In the genomic region with DNA sequence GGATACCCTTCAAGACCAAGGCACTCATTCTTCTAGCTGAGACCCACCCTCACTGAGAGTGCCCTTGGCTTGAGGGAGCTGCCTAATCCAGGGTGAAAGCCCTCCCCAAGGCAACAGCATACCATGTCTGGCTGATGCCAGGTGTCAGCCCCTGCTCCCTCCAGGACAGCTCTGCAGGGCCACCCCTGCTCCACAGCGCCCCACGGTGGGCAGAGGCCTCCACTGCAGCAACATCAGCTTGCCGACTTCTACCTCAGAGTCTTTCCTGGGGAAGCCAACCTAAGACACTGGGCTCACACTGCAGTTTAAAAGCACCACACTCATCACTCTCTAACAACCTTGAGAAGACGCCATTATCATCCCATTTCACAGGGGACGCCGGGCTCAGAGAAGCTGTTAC, we compare ENCODE assay signal across 8 cellular contexts. TPM values are rescaled to one million over a fixed set of nuclear protein-coding genes. Genes with fewer than 3 reads are reported as not detected.
DNase-seq lines count a peak whose midpoint lies in the region; ATAC-seq and TF ChIP-seq lines count a peak whose summit lies in the region.

No MANE protein-coding gene starts in this region.

- H3K36me3 ChIP-seq in left lung (peaks cover 0 to 33% of the 10 kb centered on the region in 2 donors), thyroid gland (no peaks in the 10 kb centered on the region)

- POLR2A ChIA-PET in activated naive CD8-positive, alpha-beta T cell treated with anti-CD3 and anti-CD28 coated beads, Interleukin-2, amount 10 ng/mL, durations not matched to agents 7 days and 5 days (lab: Charles Lee), result no interaction called here

- peak in 1 of 2 donors; percentile 15 for TF ChIP-seq CTCF in left lung (IDR thresholded peaks at IDR 0.05)
- TF ChIP-seq CTCF in thyroid gland (IDR thresholded peaks at IDR 0.05), result peak in 4 of 6 experiments; percentile 44 to 58 (median 51)

- no peaks in the 10 kb centered on the region for H3K27me3 ChIP-seq in left lung
- H3K27me3 ChIP-seq in thyroid gland, result no peaks in the 10 kb centered on the region

- H3K27ac ChIP-seq in left lung, result no peak overlapping the region
- H3K27ac ChIP-seq in thyroid gland, result no peak overlapping the region

- H3K36me3 Mint-ChIP-seq in activated naive CD8-positive, alpha-beta T cell treated with anti-CD3 and anti-CD28 coated beads, Interleukin-2, amount 10 ng/mL, durations not matched to agents 7 days and 5 days, result peaks cover 6% of the 10 kb centered on the region

- H3K9me3 ChIP-seq in left lung, result no peaks in the 10 kb centered on the region
- H3K9me3 ChIP-seq in thyroid gland, result no peaks in the 10 kb centered on the region

- intact Hi-C loops in left lung (cut with DNase I), result no loop called here
- intact Hi-C loops in thyroid gland (cut with DNase I), result no loop called here

- no peak overlapping the region for H3K27ac Mint-ChIP-seq in activated naive CD8-positive, alpha-beta T cell treated with anti-CD3 and anti-CD28 coated beads, Interleukin-2, amount 10 ng/mL, durations not matched to agents 7 days and 5 days

- H3K4me1 ChIP-seq in left lung (no peaks in the 10 kb centered on the region), thyroid gland (no peaks in the 10 kb centered on the region)

- DNase-seq in NCI-H524 (lab: John Stamatoyannopoulos, UW), result peak; percentile 9 to 73
- DNase-seq in NCI-H524 treated with DMSO at 0.1 percent for 48 hours (lab: John Stamatoyannopoulos, UW), result no peak
- peak; percentile 65 for DNase-seq in NCI-H69 (lab: John Stamatoyannopoulos, UW)
- DNase-seq in activated naive CD8-positive, alpha-beta T cell treated with anti-CD3 and anti-CD28 coated beads, Interleukin-2, amount 10 ng/mL, durations not matched to agents 7 days and 5 days, result peak; percentile 69
- no peak for DNase-seq in left lung
- peak; percentile 26 to 42 for DNase-seq in thyroid gland
- DNase-seq in NCI-H1092 (lab: John Stamatoyannopoulos, UW), result no peak

- no peak overlapping the region for H3K4me3 Mint-ChIP-seq in activated naive CD8-positive, alpha-beta T cell treated with anti-CD3 and anti-CD28 coated beads, Interleukin-2, amount 10 ng/mL, durations not matched to agents 7 days and 5 days

- no peaks in the 10 kb centered on the region for H3K27me3 Mint-ChIP-seq in activated naive CD8-positive, alpha-beta T cell treated with anti-CD3 and anti-CD28 coated beads, Interleukin-2, amount 10 ng/mL, durations not matched to agents 7 days and 5 days

- ATAC-seq in activated naive CD8-positive, alpha-beta T cell treated with anti-CD3 and anti-CD28 coated beads, Interleukin-2, amount 10 ng/mL, durations not matched to agents 7 days and 5 days (ENCODE audit: low read depth), result peak; percentile 42
- peak; percentile 71 for ATAC-seq in left lung
- no peak for ATAC-seq in HG03432 (IDR thresholded peaks at IDR 0.05; ENCODE audit: unreplicated experiment)

- TF ChIP-seq POLR2A in thyroid gland (IDR thresholded peaks at IDR 0.05), result no peak

- H3K4me3 ChIP-seq in left lung, result no peak overlapping the region
- no peak overlapping the region for H3K4me3 ChIP-seq in thyroid gland (replicated peaks in 1 of 3)

- no peaks in the 10 kb centered on the region for H3K9me3 Mint-ChIP-seq in activated naive CD8-positive, alpha-beta T cell treated with anti-CD3 and anti-CD28 coated beads, Interleukin-2, amount 10 ng/mL, durations not matched to agents 7 days and 5 days

- 56 to 84% methylated on average over 4 to 6 of the region's 6 CpGs for WGBS in thyroid gland, 2 donors

- H3K4me1 Mint-ChIP-seq in activated naive CD8-positive, alpha-beta T cell treated with anti-CD3 and anti-CD28 coated beads, Interleukin-2, amount 10 ng/mL, durations not matched to agents 7 days and 5 days, result no peaks in the 10 kb centered on the region

RNA-seq across cellular contexts. Expression of gene TTLL1, which starts 29.0 kb away (rescaled TPM):
- 10 to 100 TPM in 1 of 2 experiments, 1 to 10 TPM in 1; 9.1 to 10.7 TPM for total RNA-seq in activated naive CD8-positive, alpha-beta T cell treated with anti-CD3 and anti-CD28 coated beads, Interleukin-2, amount 10 ng/mL, durations not matched to agents 7 days and 5 days
- total RNA-seq in left lung (1 to 10 TPM; 5.3 to 6.0 TPM), thyroid gland (10 to 100 TPM in 1 of 4 donors, 1 to 10 TPM in 3; 4.4 to 11.4 (median 5.8) TPM)

RNA-seq across cellular contexts. Expression of gene PACSIN2, which starts 45.3 kb away (rescaled TPM):
- 10 to 100 TPM; 33.6 to 35.8 TPM for total RNA-seq in activated naive CD8-positive, alpha-beta T cell treated with anti-CD3 and anti-CD28 coated beads, Interleukin-2, amount 10 ng/mL, durations not matched to agents 7 days and 5 days
- 100 to 1,000 TPM; 119 to 149 TPM for total RNA-seq in left lung
- total RNA-seq in thyroid gland, result 10 to 100 TPM; 75.4 to 90.1 (median 87.9) TPM

RNA-seq across cellular contexts. Expression of gene BIK, which starts 50.3 kb away (rescaled TPM):
- 1 to 10 TPM in 1 of 2 experiments, under 1 TPM in 1; 0.64 to 1.8 TPM for total RNA-seq in activated naive CD8-positive, alpha-beta T cell treated with anti-CD3 and anti-CD28 coated beads, Interleukin-2, amount 10 ng/mL, durations not matched to agents 7 days and 5 days
- 1 to 10 TPM; 2.0 to 3.1 TPM for total RNA-seq in left lung
- total RNA-seq in thyroid gland, result 10 to 100 TPM in 1 of 4 donors, 1 to 10 TPM in 3; 4.1 to 12.1 (median 5.7) TPM

Comparison
In these comparisons a context has a peak if more than half of its experiments do, and no peak if none do; other contexts are left out.
1. DNase-seq: peak in NCI-H524 (2 of 2), NCI-H69 (single experiment), activated naive CD8-positive, alpha-beta T cell treated with anti-CD3 and anti-CD28 coated beads, Interleukin-2, amount 10 ng/mL, durations not matched to agents 7 days and 5 days (single experiment) and thyroid gland (2 of 2); none in NCI-H524 treated with DMSO at 0.1 percent for 48 hours (single experiment), left lung (0 of 2) and NCI-H1092 (single experiment).